Comparison of ENCODE assay signal across 25 cellular contexts in the genomic region with DNA sequence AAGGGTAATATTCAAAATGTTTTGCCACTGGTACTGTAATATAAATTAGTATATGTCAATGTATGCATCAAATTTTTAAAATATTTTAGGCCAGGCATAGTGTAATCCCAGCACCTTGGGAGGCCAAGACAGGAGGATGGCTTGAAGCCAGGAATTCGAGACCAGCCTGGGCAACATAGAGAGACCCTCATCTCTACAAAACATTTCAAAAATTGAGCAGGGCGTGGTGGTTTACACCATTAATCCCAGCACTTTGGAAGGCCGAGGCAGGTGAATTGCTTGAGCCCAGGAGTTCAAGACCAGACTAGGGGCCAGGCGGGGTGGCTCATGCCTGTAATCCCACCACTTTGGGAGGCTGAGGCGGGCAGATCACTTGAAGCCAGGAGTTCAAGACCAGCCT. TPM values are rescaled to one million over a fixed set of nuclear protein-coding genes. Genes with fewer than 3 reads are reported as not detected.
DNase-seq lines count a peak whose midpoint lies in the region; ATAC-seq and TF ChIP-seq lines count a peak whose summit lies in the region.
"Had no signal": no experiment of that assay in that cellular context is flagged by ENCODE, and none has a peak within 500 bp of the region (broad histone marks: within the 10 kb centered on the region; RNA-seq: fewer than 3 reads in every experiment).

No MANE protein-coding gene starts in this region.

- H3K36me3 ChIP-seq in RWPE2 (ENCODE audit: low read depth) (no peaks in the 10 kb centered on the region), gastroesophageal sphincter (peaks cover 0 to 20% of the 10 kb centered on the region in 2 donors), skeletal muscle satellite cell (ENCODE audit: insufficient read depth, low read length) (peaks cover 12% of the 10 kb centered on the region)
- H3K36me3 ChIP-seq: neural progenitor cell had no signal

- H3K9me3 ChIP-seq in AG04450 (ENCODE audit: control insufficient read depth, insufficient read depth, low read length) (no peaks in the 10 kb centered on the region; the same call in 1 of the 2 replicates), RWPE2 (ENCODE audit: severe bottlenecking) (no peaks in the 10 kb centered on the region), gastroesophageal sphincter (no peaks in the 10 kb centered on the region), skeletal muscle satellite cell (replicated peaks; ENCODE audit: low read length) (no peaks in the 10 kb centered on the region)
- H3K9me3 ChIP-seq: thoracic aorta had no signal

- no peak for ATAC-seq in RWPE2 (ENCODE audit: low read depth)
- no peak for ATAC-seq in gastroesophageal sphincter
- ATAC-seq in stimulated activated naive B cell treated with anti-CD40 and anti-IgM and Interleukin-4, amounts not matched to agents 10 μg/mL and 1 μg/mL and 100 μg/mL, for 72 hours (replicated peaks), result no peak
- no peak for ATAC-seq in GM21526 (IDR thresholded peaks at IDR 0.05; ENCODE audit: low FRiP score, unreplicated experiment)
- ATAC-seq: activated CD4-positive, CD25-positive, alpha-beta regulatory T cell treated with anti-CD3 and anti-CD28 coated beads, Interleukin-2, amount 50 U/mL, for 24 hours; stimulated activated naive CD8-positive, alpha-beta T cell treated with anti-CD3 and anti-CD28 coated beads, Interleukin-15, Interleukin-2, amounts not matched to agents 100 U/mL and 50 U/mL, for 24 hours; T-helper 17 cell had no signal

- H3K27me3 Mint-ChIP-seq in stimulated activated naive B cell treated with anti-CD40 and anti-IgM and Interleukin-4, amounts not matched to agents 10 μg/mL and 1 μg/mL and 100 μg/mL, for 72 hours, result no peaks in the 10 kb centered on the region
- H3K27me3 Mint-ChIP-seq: T-helper 17 cell had no signal

- TF ChIP-seq EP300 in gastroesophageal sphincter (IDR thresholded peaks at IDR 0.05), result no peak

- no peak overlapping the region for H3K4me2 ChIP-seq in skeletal muscle satellite cell (ENCODE audit: low read length)
- H3K4me2 ChIP-seq: hepatocyte, neural progenitor cell, PC-9 had no signal

- H3K27me3 ChIP-seq in AG04450 (ENCODE audit: control insufficient read depth, insufficient read depth, low read length) (no peaks in the 10 kb centered on the region), RWPE2 (ENCODE audit: insufficient read depth, poor library complexity, severe bottlenecking) (no peaks in the 10 kb centered on the region), gastroesophageal sphincter (no peaks in the 10 kb centered on the region), skeletal muscle satellite cell (ENCODE audit: control insufficient read depth, insufficient read depth, low read length) (no peaks in the 10 kb centered on the region)
- H3K27me3 ChIP-seq: hepatocyte, neural progenitor cell had no signal

- TF ChIP-seq CTCF in AG04450 (IDR thresholded peaks at IDR 0.05; ENCODE audit: low read depth, low read length) (no peak), RWPE2 (IDR thresholded peaks at IDR 0.05; ENCODE audit: poor library complexity, severe bottlenecking) (no peak), gastroesophageal sphincter (IDR thresholded peaks at IDR 0.05) (no peak)

- H3K4me1 ChIP-seq in RWPE2 (ENCODE audit: insufficient read depth, poor library complexity, severe bottlenecking), result peaks cover 32% of the 10 kb centered on the region
- H3K4me1 ChIP-seq in gastroesophageal sphincter, result peaks cover 0 to 47% (median 14%) of the 10 kb centered on the region in 3 donors
- peaks cover 23% of the 10 kb centered on the region for H3K4me1 ChIP-seq in skeletal muscle satellite cell (ENCODE audit: control insufficient read depth, insufficient read depth, low read length)
- H3K4me1 ChIP-seq: neural progenitor cell had no signal

- H3K9me3 Mint-ChIP-seq in stimulated activated naive B cell treated with anti-CD40 and anti-IgM and Interleukin-4, amounts not matched to agents 10 μg/mL and 1 μg/mL and 100 μg/mL, for 72 hours, result no peaks in the 10 kb centered on the region
- H3K9me3 Mint-ChIP-seq: neural progenitor cell had no signal

- no peak overlapping the region for H3K4me3 Mint-ChIP-seq in stimulated activated naive B cell treated with anti-CD40 and anti-IgM and Interleukin-4, amounts not matched to agents 10 μg/mL and 1 μg/mL and 100 μg/mL, for 72 hours
- H3K4me3 Mint-ChIP-seq: neural progenitor cell, T-helper 17 cell had no signal

- CTCF ChIA-PET in AG04450 (lab: Charles Lee), result interaction anchor here (1.5 kb wide), 1 partner anchor 80 kb away, joined by 4 read pairs; no protein-coding TSS in a partner anchor

- H3K36me3 Mint-ChIP-seq in stimulated activated naive B cell treated with anti-CD40 and anti-IgM and Interleukin-4, amounts not matched to agents 10 μg/mL and 1 μg/mL and 100 μg/mL, for 72 hours, result peaks cover 9 to 15% of the 10 kb centered on the region in 2 donors

- POLR2A ChIA-PET in AG04450 (lab: Yijun Ruan, JAX), result interaction anchor here (0.8 to 1.5 kb wide), 6 partner anchors 24 to 96 kb away, joined by 3 to 11 read pairs (median 4); a partner anchor contains a TSS

- no peak for TF ChIP-seq POLR2A in gastroesophageal sphincter (IDR thresholded peaks at IDR 0.05)

- peak overlapping the region; percentile 43 for H3K9ac ChIP-seq in skeletal muscle satellite cell (ENCODE audit: low read depth, low read length)
- H3K9ac ChIP-seq: neural progenitor cell had no signal

- H3K27ac Mint-ChIP-seq in stimulated activated naive B cell treated with anti-CD40 and anti-IgM and Interleukin-4, amounts not matched to agents 10 μg/mL and 1 μg/mL and 100 μg/mL, for 72 hours, result no peak overlapping the region
- H3K27ac Mint-ChIP-seq: T-helper 17 cell had no signal

- peaks cover 6 to 10% of the 10 kb centered on the region in 2 donors for H3K4me1 Mint-ChIP-seq in stimulated activated naive B cell treated with anti-CD40 and anti-IgM and Interleukin-4, amounts not matched to agents 10 μg/mL and 1 μg/mL and 100 μg/mL, for 72 hours

- H3K4me3 ChIP-seq in AG04450 (ENCODE audit: low read depth, low read length) (no peak overlapping the region), RWPE2 (ENCODE audit: severe bottlenecking) (no peak overlapping the region), gastroesophageal sphincter (no peak overlapping the region), skeletal muscle satellite cell (ENCODE audit: low read length) (no peak overlapping the region)
- H3K4me3 ChIP-seq: hepatocyte, neural progenitor cell, PC-9, thoracic aorta had no signal

- WGBS in gastroesophageal sphincter (ENCODE audit: low coverage in 1 of 2), 2 donors, result 87 to 90% methylated on average over 3 to 4 of the region's 5 CpGs

- H3K27ac ChIP-seq in AG04450 (ENCODE audit: low read depth, low read length), result peak overlapping the region; percentile 96
- H3K27ac ChIP-seq in RWPE2 (ENCODE audit: poor library complexity, severe bottlenecking), result peak overlapping the region; percentile 81
- H3K27ac ChIP-seq in gastroesophageal sphincter, result peak overlapping the region in 3 of 4 donors; percentile 64 to 81 (median 73)
- H3K27ac ChIP-seq: neural progenitor cell, PC-9, thoracic aorta had no signal

- DNase-seq in AG04450 (ENCODE audit: low read depth, low spot score) (no peak), RWPE2 (ENCODE audit: low spot score) (no peak), NCI-H1417 treated with DMSO at 0.1 percent for 48 hours (lab: John Stamatoyannopoulos, UW) (no peak)
- DNase-seq in stimulated activated naive B cell treated with anti-CD40 and anti-IgM and Interleukin-4, amounts not matched to agents 10 μg/mL and 1 μg/mL and 100 μg/mL, for 72 hours, result no peak
- no peak for DNase-seq in activated CD4-positive, alpha-beta T cell treated with anti-CD3 and anti-CD28 coated beads, Interleukin-2, amount 50 U/mL, for 1 hour
- DNase-seq: ACHN; activated CD4-positive, alpha-beta T cell treated with anti-CD3 and anti-CD28 coated beads, Interleukin-2, amount 50 U/mL, for 48 hours; activated naive CD4-positive, alpha-beta T cell treated with Interleukin-2 at 50 U/mL for 16 hours; central memory CD4-positive, alpha-beta T cell; dermis blood vessel endothelial cell; Karpas-422; NCI-H1436; NCI-H2081 treated with DMSO at 0.1 percent for 48 hours; NCI-H2227 treated with DMSO at 0.1 percent for 48 hours; PC-9; SHP77; stimulated activated naive CD8-positive, alpha-beta T cell treated with anti-CD3 and anti-CD28 coated beads, Interleukin-15, Interleukin-2, amounts not matched to agents 100 U/mL and 50 U/mL, for 24 hours; T-helper 17 cell had no signal

RNA-seq across cellular contexts. Expression of a gene that starts 14.1 kb away (rescaled TPM):
- 48.1 and 59.3 TPM in 2 replicates for polyA plus RNA-seq in AG04450 (2011; rRNA removed)
- polyA minus RNA-seq in AG04450 (2011; rRNA and poly(A)+ RNA removed), result 41.8 and 59.4 TPM in 2 replicates
- total RNA-seq in gastroesophageal sphincter, result 100 to 1,000 TPM in 1 of 4 donors, 10 to 100 TPM in 3; 64.6 to 109 (median 90.4) TPM
- 50.4 and 57.7 TPM in 2 replicates for total RNA-seq in skeletal muscle satellite cell (2012; rRNA removed)

RNA-seq across cellular contexts. Expression of a gene that starts 14.5 kb away (rescaled TPM):
- 12.1 and 12.6 TPM in 2 replicates for polyA plus RNA-seq in AG04450 (2011; rRNA removed)
- polyA minus RNA-seq in AG04450 (2011; rRNA and poly(A)+ RNA removed), result 6.4 and 10.8 TPM in 2 replicates
- 10 to 100 TPM; 18.7 to 22.5 (median 20.3) TPM for total RNA-seq in gastroesophageal sphincter
- 19.9 and 20.3 TPM in 2 replicates for total RNA-seq in skeletal muscle satellite cell (2012; rRNA removed)

RNA-seq across cellular contexts. Expression of a gene that starts 28.0 kb away (rescaled TPM):
- 314 and 342 TPM in 2 replicates for polyA plus RNA-seq in AG04450 (2011; rRNA removed)
- polyA minus RNA-seq in AG04450 (2011; rRNA and poly(A)+ RNA removed), result 284 and 361 TPM in 2 replicates
- total RNA-seq in gastroesophageal sphincter, result 10 to 100 TPM; 16.2 to 56.7 (median 38.8) TPM
- 102 and 130 TPM in 2 replicates for total RNA-seq in skeletal muscle satellite cell (2012; rRNA removed)

RNA-seq across cellular contexts. Expression of a gene that starts 43.4 kb away (rescaled TPM):
- 6.7 and 10.3 TPM in 2 replicates for polyA plus RNA-seq in AG04450 (2011; rRNA removed)
- 15.2 and 18.8 TPM in 2 replicates for polyA minus RNA-seq in AG04450 (2011; rRNA and poly(A)+ RNA removed)
- 10 to 100 TPM; 15.2 to 33.6 (median 19.7) TPM for total RNA-seq in gastroesophageal sphincter
- 7.1 and 7.6 TPM in 2 replicates for total RNA-seq in skeletal muscle satellite cell (2012; rRNA removed)
